ENCODE assay signal across 8 cellular contexts in genomic region chr15:68210821-68211655, GRCh38. TPM values are rescaled to one million over a fixed set of nuclear protein-coding genes. Genes with fewer than 3 reads are reported as not detected.
DNase-seq lines count a peak whose midpoint lies in the region; ATAC-seq and TF ChIP-seq lines count a peak whose summit lies in the region.

No MANE protein-coding gene starts in this region.

- no peak overlapping the region for H3K9ac ChIP-seq in fibroblast of lung (ENCODE audit: insufficient read depth, low read length)

- H3K27me3 Mint-ChIP-seq in activated T-helper 1 cell treated with anti-CD3 and anti-CD28 coated beads, Interleukin-12 subunit alpha, Interleukin-12 subunit beta, Interleukin-2, Interleukin-4 antibody, amounts not matched to agents 30 ng/mL and 10 ng/mL and 1 ng/mL, durations not matched to agents 14 hours and 24 hours and 36 hours (ENCODE audit: insufficient read depth), result no peaks in the 10 kb centered on the region
- peaks cover 6% of the 10 kb centered on the region for H3K27me3 Mint-ChIP-seq in nephron progenitor cell (ENCODE audit: low read depth, poor library complexity)

- DNase-seq in NCI-H524 treated with DMSO at 0.1 percent for 48 hours (lab: John Stamatoyannopoulos, UW) (peak; percentile 72), fibroblast of lung (ENCODE audit: low read depth in 2 of 2) (peak; percentile 20 to 37), nephron progenitor cell (peak; percentile 81), thyroid gland (peak; percentile 46 to 54), KG1 (lab: John Stamatoyannopoulos, UW) (no peak)
- DNase-seq in activated T-helper 1 cell treated with anti-CD3 and anti-CD28 coated beads, Interleukin-12 subunit alpha, Interleukin-12 subunit beta, Interleukin-2, Interleukin-4 antibody, amounts not matched to agents 30 ng/mL and 10 ng/mL and 1 ng/mL, durations not matched to agents 14 hours and 24 hours and 36 hours (ENCODE audit: low spot score), result peak; percentile 36

- WGBS in thyroid gland, 2 donors, result 67 to 75% methylated on average over 11 to 14 of the region's 23 CpGs

- no peaks in the 10 kb centered on the region for H4K20me1 ChIP-seq in fibroblast of lung (ENCODE audit: control insufficient read depth, extremely low read depth, insufficient read depth, low read length)

- H3K36me3 ChIP-seq in fibroblast of lung (ENCODE audit: control insufficient read depth, insufficient read depth, low read length) (peaks cover 2% of the 10 kb centered on the region), thyroid gland (no peaks in the 10 kb centered on the region)

- H3K4me1 ChIP-seq in fibroblast of lung (ENCODE audit: control insufficient read depth, extremely low read depth, insufficient read depth, low read length), result no peaks in the 10 kb centered on the region
- peaks cover 0 to 5% of the 10 kb centered on the region in 2 donors for H3K4me1 ChIP-seq in thyroid gland

- no peaks in the 10 kb centered on the region for H3K9me3 ChIP-seq in fibroblast of lung (ENCODE audit: control insufficient read depth, insufficient read depth, low read depth, low read length)
- no peaks in the 10 kb centered on the region for H3K9me3 ChIP-seq in thyroid gland

- H3K4me3 ChIP-seq in fibroblast of lung (replicated peaks in 1 of 4; ENCODE audit: control extremely low read depth in 1 of 4, insufficient read depth in 1 of 4, low read depth in 3 of 4, low read length in 4 of 4) (no peak overlapping the region), thyroid gland (replicated peaks in 1 of 3) (no peak overlapping the region)

- H3K27me3 ChIP-seq in fibroblast of lung (ENCODE audit: control insufficient read depth, insufficient read depth, low read length), result no peaks in the 10 kb centered on the region
- H3K27me3 ChIP-seq in thyroid gland, result no peaks in the 10 kb centered on the region

- no peak overlapping the region for H2AFZ ChIP-seq in fibroblast of lung (ENCODE audit: low read length)

- TF ChIP-seq CTCF in GM12873 (IDR thresholded peaks at IDR 0.05; ENCODE audit: insufficient read depth, low read depth, low read length, missing control alignments) (peak; percentile 80), fibroblast of lung (conservative IDR thresholded peaks at IDR 0.05 in 1 of 2, IDR thresholded peaks at IDR 0.05 in 1 of 2; ENCODE audit: low read depth in 1 of 2, low read length in 2 of 2) (peak; percentile 77 to 88), nephron progenitor cell (IDR thresholded peaks at IDR 0.05) (peak; percentile 75), thyroid gland (IDR thresholded peaks at IDR 0.05) (peak; percentile 42 to 89 (median 68))

- H3K4me2 ChIP-seq in fibroblast of lung (ENCODE audit: extremely low read depth, insufficient read depth, low read length), result peak overlapping the region; percentile 35

- H3K27ac ChIP-seq in fibroblast of lung (ENCODE audit: insufficient read depth, low read length) (no peak overlapping the region), thyroid gland (no peak overlapping the region)

- no peaks in the 10 kb centered on the region for H3K9me3 Mint-ChIP-seq in activated T-helper 1 cell treated with anti-CD3 and anti-CD28 coated beads, Interleukin-12 subunit alpha, Interleukin-12 subunit beta, Interleukin-2, Interleukin-4 antibody, amounts not matched to agents 30 ng/mL and 10 ng/mL and 1 ng/mL, durations not matched to agents 14 hours and 24 hours and 36 hours
- H3K9me3 Mint-ChIP-seq in nephron progenitor cell, result no peaks in the 10 kb centered on the region

- H3K4me3 Mint-ChIP-seq in activated T-helper 1 cell treated with anti-CD3 and anti-CD28 coated beads, Interleukin-12 subunit alpha, Interleukin-12 subunit beta, Interleukin-2, Interleukin-4 antibody, amounts not matched to agents 30 ng/mL and 10 ng/mL and 1 ng/mL, durations not matched to agents 14 hours and 24 hours and 36 hours, result no peak overlapping the region
- H3K4me3 Mint-ChIP-seq in nephron progenitor cell, result no peak overlapping the region

- no peak for TF ChIP-seq POLR2A in thyroid gland (IDR thresholded peaks at IDR 0.05)

- no peaks in the 10 kb centered on the region for H3K79me2 ChIP-seq in fibroblast of lung (ENCODE audit: control insufficient read depth, insufficient read depth, low read length)

- H3K4me1 Mint-ChIP-seq in activated T-helper 1 cell treated with anti-CD3 and anti-CD28 coated beads, Interleukin-12 subunit alpha, Interleukin-12 subunit beta, Interleukin-2, Interleukin-4 antibody, amounts not matched to agents 30 ng/mL and 10 ng/mL and 1 ng/mL, durations not matched to agents 14 hours and 24 hours and 36 hours (ENCODE audit: low read depth), result peaks cover 35% of the 10 kb centered on the region
- H3K4me1 Mint-ChIP-seq in nephron progenitor cell, result peaks cover 21% of the 10 kb centered on the region

- H3K36me3 Mint-ChIP-seq in activated T-helper 1 cell treated with anti-CD3 and anti-CD28 coated beads, Interleukin-12 subunit alpha, Interleukin-12 subunit beta, Interleukin-2, Interleukin-4 antibody, amounts not matched to agents 30 ng/mL and 10 ng/mL and 1 ng/mL, durations not matched to agents 14 hours and 24 hours and 36 hours (ENCODE audit: low read depth), result peaks cover 6% of the 10 kb centered on the region
- H3K36me3 Mint-ChIP-seq in nephron progenitor cell (ENCODE audit: low read depth), result peaks cover 6% of the 10 kb centered on the region

- intact Hi-C loops in activated T-helper 1 cell treated with anti-CD3 and anti-CD28 coated beads, Interleukin-12 subunit alpha, Interleukin-12 subunit beta, Interleukin-2, Interleukin-4 antibody, amounts not matched to agents 30 ng/mL and 10 ng/mL and 1 ng/mL, durations not matched to agents 14 hours and 24 hours and 36 hours (cut with micrococcal nuclease), result loop anchor here (2.0 kb wide), 1 partner anchor 348 kb away; no protein-coding TSS in a partner anchor
- intact Hi-C loops in thyroid gland (cut with DNase I), result loop anchor here (10.0 kb wide), 1 partner anchor 156 kb away; the partner anchor contains the start of gene PIAS1

- ATAC-seq in HG03432 (IDR thresholded peaks at IDR 0.05; ENCODE audit: unreplicated experiment), result no peak

- no peak overlapping the region for H3K27ac Mint-ChIP-seq in activated T-helper 1 cell treated with anti-CD3 and anti-CD28 coated beads, Interleukin-12 subunit alpha, Interleukin-12 subunit beta, Interleukin-2, Interleukin-4 antibody, amounts not matched to agents 30 ng/mL and 10 ng/mL and 1 ng/mL, durations not matched to agents 14 hours and 24 hours and 36 hours
- no peak overlapping the region for H3K27ac Mint-ChIP-seq in nephron progenitor cell

RNA-seq across cellular contexts. Expression of gene CALML4, which starts 5.9 kb away (rescaled TPM):
- 12.1 and 13.1 TPM in 2 replicates for total RNA-seq in activated T-helper 1 cell treated with anti-CD3 and anti-CD28 coated beads, Interleukin-12 subunit alpha, Interleukin-12 subunit beta, Interleukin-2, Interleukin-4 antibody, amounts not matched to agents 30 ng/mL and 10 ng/mL and 1 ng/mL, durations not matched to agents 14 hours and 24 hours and 36 hours
- 1.0 and 1.8 TPM in 2 replicates for total RNA-seq in fibroblast of lung
- 1.5 and 2.0 TPM in 2 replicates for polyA plus RNA-seq in fibroblast of lung
- polyA plus RNA-seq in fibroblast of lung (2012), result 1.9 and 2.0 TPM in 2 replicates
- polyA minus RNA-seq in fibroblast of lung (ENCODE audit: low replicate concordance), result 0.44 TPM in 1 of 2 replicates, not detected in the other
- total RNA-seq in thyroid gland, result 1 to 10 TPM; 3.0 to 5.1 (median 3.8) TPM

RNA-seq across cellular contexts. Expression of gene CLN6, which starts 18.5 kb away (rescaled TPM):
- total RNA-seq in activated T-helper 1 cell treated with anti-CD3 and anti-CD28 coated beads, Interleukin-12 subunit alpha, Interleukin-12 subunit beta, Interleukin-2, Interleukin-4 antibody, amounts not matched to agents 30 ng/mL and 10 ng/mL and 1 ng/mL, durations not matched to agents 14 hours and 24 hours and 36 hours, result 95.3 and 98.3 TPM in 2 replicates
- total RNA-seq in fibroblast of lung, result 5.6 and 6.2 TPM in 2 replicates
- polyA plus RNA-seq in fibroblast of lung, result 16.1 and 31.2 TPM in 2 replicates
- 12.1 and 29.9 TPM in 2 replicates for polyA plus RNA-seq in fibroblast of lung (2012)
- polyA minus RNA-seq in fibroblast of lung (ENCODE audit: low replicate concordance), result 51.9 and 109 TPM in 2 replicates
- 10 to 100 TPM; 24.8 to 34.3 (median 32.4) TPM for total RNA-seq in thyroid gland
